ENCODE assay signal across 1 cellular context in the genomic region with DNA sequence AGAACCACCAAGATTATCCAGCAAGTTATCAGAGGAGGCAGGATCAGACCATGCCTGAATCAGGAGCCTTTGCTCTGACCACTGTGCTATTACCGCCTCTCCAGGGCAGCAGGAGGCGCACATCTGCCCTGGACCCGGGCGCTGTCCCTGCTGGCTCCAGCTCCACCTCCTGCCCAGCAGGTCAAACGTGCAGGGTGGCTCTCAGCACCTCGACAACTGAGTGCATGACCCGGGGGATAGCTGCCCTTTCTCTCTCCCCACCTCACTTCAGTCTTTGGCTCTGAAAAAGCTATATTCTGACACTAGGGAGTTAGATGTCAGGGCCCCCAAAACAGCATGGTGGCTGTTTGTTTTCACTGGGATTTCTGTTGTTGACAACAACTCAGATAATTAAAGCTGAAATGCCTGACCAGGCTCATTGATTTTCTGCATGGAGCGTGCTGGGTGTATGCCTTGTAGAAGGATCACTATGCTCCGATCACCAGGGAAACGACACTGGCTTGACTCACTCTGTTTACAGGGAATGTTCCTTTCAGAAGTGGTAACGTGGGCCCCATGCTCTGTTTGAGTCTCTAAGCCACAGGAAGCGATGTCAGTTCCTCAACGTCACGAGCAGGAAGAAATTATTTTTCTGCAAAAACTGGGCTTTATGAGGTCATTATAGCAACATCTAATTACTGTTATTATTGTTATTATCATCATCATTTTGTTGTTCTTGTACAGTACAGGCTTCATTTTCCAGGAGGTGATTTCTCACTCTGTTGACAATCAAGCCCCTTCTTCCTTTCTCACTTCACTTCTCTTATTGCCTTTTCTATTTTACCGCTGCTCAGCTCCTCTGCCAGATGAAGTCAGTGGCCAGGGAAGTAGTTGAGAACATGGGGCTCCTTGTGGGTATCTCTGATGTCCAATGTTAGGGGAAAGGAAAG.
TF ChIP-seq lines count a peak whose summit lies in the region.

No MANE protein-coding gene starts in this region.

TF ChIP-seq in HepG2, 621 proteins besides CTCF, POLR2A, EP300 and RAD21 (continued from another document and continues in another):
- TF ChIP-seq, protein P1, sequence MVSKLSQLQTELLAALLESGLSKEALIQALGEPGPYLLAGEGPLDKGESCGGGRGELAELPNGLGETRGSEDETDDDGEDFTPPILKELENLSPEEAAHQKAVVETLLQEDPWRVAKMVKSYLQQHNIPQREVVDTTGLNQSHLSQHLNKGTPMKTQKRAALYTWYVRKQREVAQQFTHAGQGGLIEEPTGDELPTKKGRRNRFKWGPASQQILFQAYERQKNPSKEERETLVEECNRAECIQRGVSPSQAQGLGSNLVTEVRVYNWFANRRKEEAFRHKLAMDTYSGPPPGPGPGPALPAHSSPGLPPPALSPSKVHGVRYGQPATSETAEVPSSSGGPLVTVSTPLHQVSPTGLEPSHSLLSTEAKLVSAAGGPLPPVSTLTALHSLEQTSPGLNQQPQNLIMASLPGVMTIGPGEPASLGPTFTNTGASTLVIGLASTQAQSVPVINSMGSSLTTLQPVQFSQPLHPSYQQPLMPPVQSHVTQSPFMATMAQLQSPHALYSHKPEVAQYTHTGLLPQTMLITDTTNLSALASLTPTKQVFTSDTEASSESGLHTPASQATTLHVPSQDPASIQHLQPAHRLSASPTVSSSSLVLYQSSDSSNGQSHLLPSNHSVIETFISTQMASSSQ (IDR thresholded peaks at IDR 0.05; ENCODE audit: low read depth): no peak
- TF ChIP-seq, protein P1 (CRISPR knock-in tag; IDR thresholded peaks at IDR 0.05; ENCODE audit: borderline replicate concordance): no peak
- TF ChIP-seq ZNF337 (CRISPR knock-in tag; IDR thresholded peaks at IDR 0.05; ENCODE audit: borderline replicate concordance, low read depth): peak; percentile 78; the same call in 1 of the 2 replicates
- TF ChIP-seq NCOA2 (CRISPR knock-in tag; IDR thresholded peaks at IDR 0.05): no peak
- peak; percentile 31 for TF ChIP-seq HNRNPLL (IDR thresholded peaks at IDR 0.05; ENCODE audit: low read depth, low read length, poor library complexity, severe bottlenecking)
- TF ChIP-seq, protein P2, sequence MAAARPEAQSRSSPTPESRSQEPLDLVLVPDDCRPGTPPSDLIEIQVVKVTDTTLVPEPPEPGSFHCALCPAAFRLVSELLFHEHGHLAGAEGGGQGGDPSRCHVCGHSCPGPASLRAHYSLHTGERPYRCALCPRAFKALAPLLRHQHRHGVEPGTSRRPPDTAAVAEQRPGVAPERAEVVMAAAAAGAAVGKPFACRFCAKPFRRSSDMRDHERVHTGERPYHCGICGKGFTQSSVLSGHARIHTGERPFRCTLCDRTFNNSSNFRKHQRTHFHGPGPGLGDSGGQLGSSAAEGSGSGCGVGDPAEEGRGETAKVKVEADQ (CRISPR knock-in tag; IDR thresholded peaks at IDR 0.05; ENCODE audit: borderline replicate concordance): 0 out of 2 replicates have a peak, but pooled peaks have one; percentile 68
- TF ChIP-seq SP1 (IDR thresholded peaks at IDR 0.05): no peak
- TF ChIP-seq SP1 (CRISPR knock-in tag; IDR thresholded peaks at IDR 0.05): no peak
- TF ChIP-seq, protein P3, sequence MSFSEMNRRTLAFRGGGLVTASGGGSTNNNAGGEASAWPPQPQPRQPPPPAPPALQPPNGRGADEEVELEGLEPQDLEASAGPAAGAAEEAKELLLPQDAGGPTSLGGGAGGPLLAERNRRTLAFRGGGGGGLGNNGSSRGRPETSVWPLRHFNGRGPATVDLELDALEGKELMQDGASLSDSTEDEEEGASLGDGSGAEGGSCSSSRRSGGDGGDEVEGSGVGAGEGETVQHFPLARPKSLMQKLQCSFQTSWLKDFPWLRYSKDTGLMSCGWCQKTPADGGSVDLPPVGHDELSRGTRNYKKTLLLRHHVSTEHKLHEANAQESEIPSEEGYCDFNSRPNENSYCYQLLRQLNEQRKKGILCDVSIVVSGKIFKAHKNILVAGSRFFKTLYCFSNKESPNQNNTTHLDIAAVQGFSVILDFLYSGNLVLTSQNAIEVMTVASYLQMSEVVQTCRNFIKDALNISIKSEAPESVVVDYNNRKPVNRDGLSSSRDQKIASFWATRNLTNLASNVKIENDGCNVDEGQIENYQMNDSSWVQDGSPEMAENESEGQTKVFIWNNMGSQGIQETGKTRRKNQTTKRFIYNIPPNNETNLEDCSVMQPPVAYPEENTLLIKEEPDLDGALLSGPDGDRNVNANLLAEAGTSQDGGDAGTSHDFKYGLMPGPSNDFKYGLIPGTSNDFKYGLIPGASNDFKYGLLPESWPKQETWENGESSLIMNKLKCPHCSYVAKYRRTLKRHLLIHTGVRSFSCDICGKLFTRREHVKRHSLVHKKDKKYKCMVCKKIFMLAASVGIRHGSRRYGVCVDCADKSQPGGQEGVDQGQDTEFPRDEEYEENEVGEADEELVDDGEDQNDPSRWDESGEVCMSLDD (CRISPR knock-in tag; IDR thresholded peaks at IDR 0.05; ENCODE audit: borderline replicate concordance): no peak
- TF ChIP-seq GTF2F1 (IDR thresholded peaks at IDR 0.05; ENCODE audit: low read length): no peak
- no peak; the same call in 1 of the 2 replicates for TF ChIP-seq CCDC6 (CRISPR knock-in tag; IDR thresholded peaks at IDR 0.05)
- TF ChIP-seq CREB1 (IDR thresholded peaks at IDR 0.05): peak; percentile 81
- peak; percentile 76 for TF ChIP-seq CREB1 (CRISPR knock-in tag; IDR thresholded peaks at IDR 0.05)
- TF ChIP-seq SRSF1 (optimal IDR thresholded peaks at IDR 0.05; ENCODE audit: low read depth, low read length): no peak
- TF ChIP-seq ZMAT3 (CRISPR knock-in tag; conservative IDR thresholded peaks at IDR 0.05): no peak
- 0 out of 2 replicates have a peak, but pooled peaks have one; percentile 72 for TF ChIP-seq ZNF616 (CRISPR knock-in tag; IDR thresholded peaks at IDR 0.05; ENCODE audit: low read depth)
- TF ChIP-seq, protein P4, sequence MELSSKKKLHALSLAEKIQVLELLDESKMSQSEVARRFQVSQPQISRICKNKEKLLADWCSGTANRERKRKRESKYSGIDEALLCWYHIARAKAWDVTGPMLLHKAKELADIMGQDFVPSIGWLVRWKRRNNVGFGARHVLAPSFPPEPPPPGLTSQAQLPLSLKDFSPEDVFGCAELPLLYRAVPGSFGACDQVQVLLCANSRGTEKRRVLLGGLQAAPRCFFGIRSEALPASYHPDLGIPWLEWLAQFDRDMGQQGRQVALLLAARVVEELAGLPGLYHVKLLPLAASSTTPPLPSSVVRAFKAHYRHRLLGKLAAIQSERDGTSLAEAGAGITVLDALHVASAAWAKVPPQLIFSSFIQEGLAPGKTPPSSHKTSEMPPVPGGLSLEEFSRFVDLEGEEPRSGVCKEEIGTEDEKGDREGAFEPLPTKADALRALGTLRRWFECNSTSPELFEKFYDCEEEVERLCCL (CRISPR knock-in tag; IDR thresholded peaks at IDR 0.05; ENCODE audit: borderline replicate concordance): no peak
- TF ChIP-seq, protein P5, sequence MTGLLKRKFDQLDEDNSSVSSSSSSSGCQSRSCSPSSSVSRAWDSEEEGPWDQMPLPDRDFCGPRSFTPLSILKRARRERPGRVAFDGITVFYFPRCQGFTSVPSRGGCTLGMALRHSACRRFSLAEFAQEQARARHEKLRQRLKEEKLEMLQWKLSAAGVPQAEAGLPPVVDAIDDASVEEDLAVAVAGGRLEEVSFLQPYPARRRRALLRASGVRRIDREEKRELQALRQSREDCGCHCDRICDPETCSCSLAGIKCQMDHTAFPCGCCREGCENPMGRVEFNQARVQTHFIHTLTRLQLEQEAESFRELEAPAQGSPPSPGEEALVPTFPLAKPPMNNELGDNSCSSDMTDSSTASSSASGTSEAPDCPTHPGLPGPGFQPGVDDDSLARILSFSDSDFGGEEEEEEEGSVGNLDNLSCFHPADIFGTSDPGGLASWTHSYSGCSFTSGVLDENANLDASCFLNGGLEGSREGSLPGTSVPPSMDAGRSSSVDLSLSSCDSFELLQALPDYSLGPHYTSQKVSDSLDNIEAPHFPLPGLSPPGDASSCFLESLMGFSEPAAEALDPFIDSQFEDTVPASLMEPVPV (CRISPR knock-in tag; IDR thresholded peaks at IDR 0.05): no peak
- TF ChIP-seq, protein P6, sequence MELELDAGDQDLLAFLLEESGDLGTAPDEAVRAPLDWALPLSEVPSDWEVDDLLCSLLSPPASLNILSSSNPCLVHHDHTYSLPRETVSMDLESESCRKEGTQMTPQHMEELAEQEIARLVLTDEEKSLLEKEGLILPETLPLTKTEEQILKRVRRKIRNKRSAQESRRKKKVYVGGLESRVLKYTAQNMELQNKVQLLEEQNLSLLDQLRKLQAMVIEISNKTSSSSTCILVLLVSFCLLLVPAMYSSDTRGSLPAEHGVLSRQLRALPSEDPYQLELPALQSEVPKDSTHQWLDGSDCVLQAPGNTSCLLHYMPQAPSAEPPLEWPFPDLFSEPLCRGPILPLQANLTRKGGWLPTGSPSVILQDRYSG (CRISPR knock-in tag; IDR thresholded peaks at IDR 0.05): no peak
- TF ChIP-seq EHMT2 (IDR thresholded peaks at IDR 0.05; ENCODE audit: borderline replicate concordance, low read depth, low read length): no peak; the same call in 1 of the 2 replicates
- TF ChIP-seq ZNF383 (CRISPR knock-in tag; IDR thresholded peaks at IDR 0.05; ENCODE audit: borderline replicate concordance): no peak
- no peak for TF ChIP-seq ZNF773 (CRISPR knock-in tag; IDR thresholded peaks at IDR 0.05; ENCODE audit: borderline replicate concordance)
- TF ChIP-seq AGO1 (IDR thresholded peaks at IDR 0.05; ENCODE audit: low read depth, low read length, poor library complexity, severe bottlenecking): no peak
- TF ChIP-seq, protein P7, sequence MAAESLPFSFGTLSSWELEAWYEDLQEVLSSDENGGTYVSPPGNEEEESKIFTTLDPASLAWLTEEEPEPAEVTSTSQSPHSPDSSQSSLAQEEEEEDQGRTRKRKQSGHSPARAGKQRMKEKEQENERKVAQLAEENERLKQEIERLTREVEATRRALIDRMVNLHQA (CRISPR knock-in tag; IDR thresholded peaks at IDR 0.05): no peak
- TF ChIP-seq CEBPB (IDR thresholded peaks at IDR 0.05; ENCODE audit: borderline replicate concordance, low read depth, low read length): no peak
- TF ChIP-seq, protein P8, sequence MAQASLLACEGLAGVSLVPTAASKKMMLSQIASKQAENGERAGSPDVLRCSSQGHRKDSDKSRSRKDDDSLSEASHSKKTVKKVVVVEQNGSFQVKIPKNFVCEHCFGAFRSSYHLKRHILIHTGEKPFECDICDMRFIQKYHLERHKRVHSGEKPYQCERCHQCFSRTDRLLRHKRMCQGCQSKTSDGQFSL (CRISPR knock-in tag; IDR thresholded peaks at IDR 0.05): no peak
- no peak for TF ChIP-seq SOX13 (IDR thresholded peaks at IDR 0.05)
- TF ChIP-seq SOX13 (CRISPR knock-in tag; conservative IDR thresholded peaks at IDR 0.05 in 1 of 2, IDR thresholded peaks at IDR 0.05 in 1 of 2): no peak
- TF ChIP-seq ZFP36L1 (CRISPR knock-in tag; IDR thresholded peaks at IDR 0.05): peak; percentile 67; the same call in 1 of the 2 replicates
- TF ChIP-seq XBP1 (CRISPR knock-in tag; IDR thresholded peaks at IDR 0.05): no peak
- no peak; the same call in 1 of the 2 replicates for TF ChIP-seq FOXJ3 (CRISPR knock-in tag; IDR thresholded peaks at IDR 0.05; ENCODE audit: borderline replicate concordance)
- no peak; the same call in 1 of the 2 replicates for TF ChIP-seq HOXA3 (CRISPR knock-in tag; IDR thresholded peaks at IDR 0.05)
- TF ChIP-seq ZNF143 (CRISPR knock-in tag; IDR thresholded peaks at IDR 0.05): no peak
- no peak for TF ChIP-seq SALL2 (CRISPR knock-in tag; IDR thresholded peaks at IDR 0.05)
- TF ChIP-seq, protein P9, sequence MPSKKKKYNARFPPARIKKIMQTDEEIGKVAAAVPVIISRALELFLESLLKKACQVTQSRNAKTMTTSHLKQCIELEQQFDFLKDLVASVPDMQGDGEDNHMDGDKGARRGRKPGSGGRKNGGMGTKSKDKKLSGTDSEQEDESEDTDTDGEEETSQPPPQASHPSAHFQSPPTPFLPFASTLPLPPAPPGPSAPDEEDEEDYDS (CRISPR knock-in tag; IDR thresholded peaks at IDR 0.05): no peak
- TF ChIP-seq, protein P10, sequence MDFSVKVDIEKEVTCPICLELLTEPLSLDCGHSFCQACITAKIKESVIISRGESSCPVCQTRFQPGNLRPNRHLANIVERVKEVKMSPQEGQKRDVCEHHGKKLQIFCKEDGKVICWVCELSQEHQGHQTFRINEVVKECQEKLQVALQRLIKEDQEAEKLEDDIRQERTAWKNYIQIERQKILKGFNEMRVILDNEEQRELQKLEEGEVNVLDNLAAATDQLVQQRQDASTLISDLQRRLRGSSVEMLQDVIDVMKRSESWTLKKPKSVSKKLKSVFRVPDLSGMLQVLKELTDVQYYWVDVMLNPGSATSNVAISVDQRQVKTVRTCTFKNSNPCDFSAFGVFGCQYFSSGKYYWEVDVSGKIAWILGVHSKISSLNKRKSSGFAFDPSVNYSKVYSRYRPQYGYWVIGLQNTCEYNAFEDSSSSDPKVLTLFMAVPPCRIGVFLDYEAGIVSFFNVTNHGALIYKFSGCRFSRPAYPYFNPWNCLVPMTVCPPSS (IDR thresholded peaks at IDR 0.05): no peak
- TF ChIP-seq, protein P11, sequence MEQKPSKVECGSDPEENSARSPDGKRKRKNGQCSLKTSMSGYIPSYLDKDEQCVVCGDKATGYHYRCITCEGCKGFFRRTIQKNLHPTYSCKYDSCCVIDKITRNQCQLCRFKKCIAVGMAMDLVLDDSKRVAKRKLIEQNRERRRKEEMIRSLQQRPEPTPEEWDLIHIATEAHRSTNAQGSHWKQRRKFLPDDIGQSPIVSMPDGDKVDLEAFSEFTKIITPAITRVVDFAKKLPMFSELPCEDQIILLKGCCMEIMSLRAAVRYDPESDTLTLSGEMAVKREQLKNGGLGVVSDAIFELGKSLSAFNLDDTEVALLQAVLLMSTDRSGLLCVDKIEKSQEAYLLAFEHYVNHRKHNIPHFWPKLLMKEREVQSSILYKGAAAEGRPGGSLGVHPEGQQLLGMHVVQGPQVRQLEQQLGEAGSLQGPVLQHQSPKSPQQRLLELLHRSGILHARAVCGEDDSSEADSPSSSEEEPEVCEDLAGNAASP (CRISPR knock-in tag; IDR thresholded peaks at IDR 0.05; ENCODE audit: borderline replicate concordance): peak; percentile 29; the same call in 1 of the 2 replicates
- no peak for TF ChIP-seq ZNF101 (CRISPR knock-in tag; IDR thresholded peaks at IDR 0.05; ENCODE audit: borderline replicate concordance, low read depth)
- TF ChIP-seq PCBP1 (IDR thresholded peaks at IDR 0.05; ENCODE audit: borderline replicate concordance, low read depth, low read length): no peak
- no peak for TF ChIP-seq ZNF235 (CRISPR knock-in tag; IDR thresholded peaks at IDR 0.05; ENCODE audit: borderline replicate concordance)
- no peak for TF ChIP-seq ZFP1 (CRISPR knock-in tag; IDR thresholded peaks at IDR 0.05)
- 0 out of 2 replicates have a peak, but pooled peaks have one; percentile 54 for TF ChIP-seq ARID2 (CRISPR knock-in tag; IDR thresholded peaks at IDR 0.05; ENCODE audit: borderline replicate concordance)
